ENCODE assay signal across 12 cellular contexts in the genomic region with DNA sequence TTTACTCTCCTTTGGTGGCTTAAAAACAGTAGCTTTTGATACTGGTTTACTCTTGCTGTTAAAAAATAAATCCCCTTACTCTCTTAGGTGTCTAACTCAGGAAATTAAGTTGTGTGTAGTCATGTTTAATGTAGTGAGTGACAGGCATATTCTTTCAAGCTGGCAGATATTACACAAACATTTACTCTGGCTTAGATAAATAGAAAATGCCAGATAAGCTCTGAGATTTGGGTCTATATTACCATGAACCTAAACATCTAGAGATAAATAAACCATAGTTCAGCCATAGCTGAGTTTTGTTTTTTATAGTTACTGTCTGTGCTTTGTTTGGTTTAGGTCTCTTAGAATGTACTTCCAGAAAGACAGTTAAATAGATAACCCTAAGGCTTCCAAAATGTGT. TPM values are rescaled to one million over a fixed set of nuclear protein-coding genes. Genes with fewer than 3 reads are reported as not detected.
DNase-seq lines count a peak whose midpoint lies in the region; ATAC-seq lines count a peak whose summit lies in the region.
"Had no signal": no experiment of that assay in that cellular context is flagged by ENCODE, and none has a peak within 500 bp of the region (broad histone marks: within the 10 kb centered on the region; RNA-seq: fewer than 3 reads in every experiment).

No MANE protein-coding gene starts in this region.

- H3K4me3 ChIP-seq in HUES64 (ENCODE audit: low read length): peak overlapping the region; percentile 81
- peak overlapping the region; percentile 57 to 91 for H3K4me3 ChIP-seq in stomach smooth muscle (ENCODE audit: low read length in 2 of 2)

- H3K9me3 ChIP-seq in HUES64 (ENCODE audit: insufficient read depth, low read depth, low read length): no peaks in the 10 kb centered on the region
- H3K9me3 ChIP-seq in stomach smooth muscle (ENCODE audit: control insufficient read depth in 2 of 2, low read length in 2 of 2): no peaks in the 10 kb centered on the region

- no peak overlapping the region for H3K9ac ChIP-seq in HUES64 (ENCODE audit: low read depth, low read length)
- peak overlapping the region in 1 of 2 donors; percentile 62 for H3K9ac ChIP-seq in stomach smooth muscle (ENCODE audit: low read length in 2 of 2)

- no peak for DNase-seq in NCI-H2107 treated with DMSO at 0.1 percent for 48 hours (lab: John Stamatoyannopoulos, UW; ENCODE audit: unreplicated experiment)
- no peak for DNase-seq in activated CD4-positive, alpha-beta T cell treated with anti-CD3 and anti-CD28 coated beads, Interleukin-2, amount 50 U/mL, for 48 hours
- DNase-seq in activated naive CD4-positive, alpha-beta T cell (lab: John Stamatoyannopoulos, UW): no peak
- DNase-seq: activated CD4-positive, alpha-beta T cell treated with anti-CD3 and anti-CD28 coated beads for 4 hours; CD4-positive, CD25-positive, alpha-beta regulatory T cell; NK-92 treated with Interleukin-12 subunit alpha and Interleukin-12 subunit beta, amount 100 ng/mL, for 24 hours had no signal

- peaks cover 43% of the 10 kb centered on the region for H3K27me3 ChIP-seq in HUES64 (ENCODE audit: insufficient read depth, low read length)
- H3K27me3 ChIP-seq in layer of hippocampus (ENCODE audit: control insufficient read depth, insufficient read depth, low read length): no peaks in the 10 kb centered on the region
- no peaks in the 10 kb centered on the region for H3K27me3 ChIP-seq in stomach smooth muscle (ENCODE audit: control insufficient read depth in 1 of 2, insufficient read depth in 2 of 2, low read length in 2 of 2)
- H3K27me3 ChIP-seq: foreskin keratinocyte had no signal

- H3K36me3 ChIP-seq in HUES64 (ENCODE audit: insufficient read depth, low read length): no peaks in the 10 kb centered on the region
- H3K36me3 ChIP-seq in stomach smooth muscle (ENCODE audit: control insufficient read depth in 2 of 2, insufficient read depth in 2 of 2, low read length in 2 of 2): no peaks in the 10 kb centered on the region

- ATAC-seq in GM19023 (IDR thresholded peaks at IDR 0.05; ENCODE audit: unreplicated experiment): no peak

- H3K27ac ChIP-seq in HUES64 (ENCODE audit: low read depth, low read length) (no peak overlapping the region), cingulate gyrus (ENCODE audit: low read depth, low read length) (peak overlapping the region; percentile 75), layer of hippocampus (ENCODE audit: low read depth, low read length) (peak overlapping the region; percentile 46), stomach smooth muscle (ENCODE audit: low read length) (peak overlapping the region; percentile 55)
- H3K27ac ChIP-seq: foreskin keratinocyte had no signal

- peaks cover 38% of the 10 kb centered on the region for H3K4me1 ChIP-seq in HUES64 (ENCODE audit: insufficient read depth, low read length)
- peaks cover 23% of the 10 kb centered on the region for H3K4me1 ChIP-seq in stomach smooth muscle (ENCODE audit: control insufficient read depth, insufficient read depth, low read length)
- H3K4me1 ChIP-seq: foreskin keratinocyte had no signal

RNA-seq across cellular contexts. Expression of a gene that starts 2.4 kb away (rescaled TPM):
- polyA plus RNA-seq in HUES64 (2013, experiment 1 of 2): 7.3 TPM
- 11.2 TPM for polyA plus RNA-seq in HUES64 (2013, experiment 2 of 2)
- polyA plus RNA-seq: CD4-positive, CD25-positive, alpha-beta regulatory T cell had no signal
